ENCODE assay signal across 18 cellular contexts in the genomic region with DNA sequence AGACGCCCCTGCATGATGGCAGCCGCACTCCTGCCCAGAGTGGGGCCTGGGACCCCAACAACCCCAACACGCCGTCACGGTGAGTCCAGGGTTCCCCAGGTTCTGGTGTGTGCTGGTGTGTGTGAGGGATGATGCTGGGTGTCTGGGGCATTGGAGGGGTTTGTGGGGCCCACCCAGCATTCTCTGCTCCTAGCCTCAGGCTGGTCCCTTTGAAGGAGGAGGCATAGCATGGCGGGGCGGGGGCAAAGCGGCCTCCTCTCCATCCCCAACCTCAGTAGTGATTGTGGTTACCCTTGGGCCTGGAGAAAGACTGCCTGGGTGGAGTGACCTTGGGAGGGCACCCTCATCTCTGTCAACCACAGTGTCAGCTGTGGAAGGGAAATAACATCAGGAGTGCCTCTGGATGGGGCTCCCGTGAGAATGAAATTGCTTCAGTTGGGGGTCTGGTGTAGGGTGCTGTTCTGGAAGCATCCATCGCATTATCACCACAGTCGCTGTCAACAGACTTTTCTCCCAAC. TPM values are rescaled to one million over a fixed set of nuclear protein-coding genes. Genes with fewer than 3 reads are reported as not detected.
"Had no signal": no experiment of that assay in that cellular context is flagged by ENCODE, and none has a peak within 500 bp of the region (broad histone marks: within the 10 kb centered on the region; RNA-seq: fewer than 3 reads in every experiment).

No MANE protein-coding gene starts in this region.

- H3K27me3 ChIP-seq: body of pancreas, hepatocyte, tibial artery had no signal

- H3K9me3 Mint-ChIP-seq: activated B cell treated with CpG ODN at 0.5 μM for 24 hours; activated CD8-positive, alpha-beta T cell treated with anti-CD3 and anti-CD28 coated beads for 36 hours; activated naive CD4-positive, alpha-beta T cell treated with anti-CD3 and anti-CD28 coated beads for 36 hours; T-helper 2 cell treated with Interferon-gamma antibody and Interleukin-4, amounts not matched to agents 5 μg/mL and 100 μg/mL, for 36 hours had no signal

- H3K79me2 ChIP-seq: hepatocyte had no signal

- H3K4me3 ChIP-seq: body of pancreas, hepatocyte, lower lobe of right lung, tibial artery had no signal

- H3K27ac Mint-ChIP-seq: activated B cell treated with CpG ODN at 0.5 μM for 24 hours; activated CD8-positive, alpha-beta T cell treated with anti-CD3 and anti-CD28 coated beads for 36 hours; activated naive CD4-positive, alpha-beta T cell treated with anti-CD3 and anti-CD28 coated beads for 36 hours; progenitor cell of endocrine pancreas; T-helper 2 cell treated with Interferon-gamma antibody and Interleukin-4, amounts not matched to agents 5 μg/mL and 100 μg/mL, for 36 hours had no signal

- H3K4me2 ChIP-seq: hepatocyte had no signal

- H3K27me3 Mint-ChIP-seq: activated B cell treated with CpG ODN at 0.5 μM for 24 hours; activated CD8-positive, alpha-beta T cell treated with anti-CD3 and anti-CD28 coated beads for 36 hours; progenitor cell of endocrine pancreas had no signal

- ATAC-seq: stimulated activated naive CD8-positive, alpha-beta T cell treated with anti-CD3 and anti-CD28 coated beads, Interleukin-15, Interleukin-2, amounts not matched to agents 100 U/mL and 50 U/mL, for 24 hours had no signal

- H3K27ac ChIP-seq: body of pancreas, epithelial cell of prostate, hepatocyte, lower lobe of right lung, tibial artery had no signal

- FAIRE-seq: islet of Langerhans had no signal

- H3K9me3 ChIP-seq: body of pancreas, lower lobe of right lung, tibial artery had no signal

- H3K4me1 Mint-ChIP-seq: activated B cell treated with CpG ODN at 0.5 μM for 24 hours had no signal

- H3K4me1 ChIP-seq: body of pancreas, lower lobe of right lung, tibial artery had no signal

- H3K4me3 Mint-ChIP-seq: activated B cell treated with CpG ODN at 0.5 μM for 24 hours; activated CD8-positive, alpha-beta T cell treated with anti-CD3 and anti-CD28 coated beads for 36 hours; activated naive CD4-positive, alpha-beta T cell treated with anti-CD3 and anti-CD28 coated beads for 36 hours; T-helper 2 cell treated with Interferon-gamma antibody and Interleukin-4, amounts not matched to agents 5 μg/mL and 100 μg/mL, for 36 hours had no signal

- H2AFZ ChIP-seq: hepatocyte had no signal

RNA-seq across cellular contexts. Expression of a gene that starts 25.2 kb away (rescaled TPM):
- total RNA-seq: body of pancreas, cardiac septum, left cardiac atrium, lower lobe of right lung, skeletal muscle tissue had no signal

RNA-seq across cellular contexts. Expression of a gene that starts 41.4 kb away (rescaled TPM):
- total RNA-seq: activated B cell treated with CpG ODN at 0.5 μM for 24 hours; activated CD8-positive, alpha-beta T cell treated with anti-CD3 and anti-CD28 coated beads for 36 hours; activated naive CD4-positive, alpha-beta T cell treated with anti-CD3 and anti-CD28 coated beads for 36 hours; body of pancreas; cardiac septum; dermis blood vessel endothelial cell; glomerular endothelial cell; left cardiac atrium; lower lobe of right lung; omental fat pad; skeletal muscle tissue had no signal
